Comparison of ENCODE assay signal across 17 cellular contexts in the genomic region with DNA sequence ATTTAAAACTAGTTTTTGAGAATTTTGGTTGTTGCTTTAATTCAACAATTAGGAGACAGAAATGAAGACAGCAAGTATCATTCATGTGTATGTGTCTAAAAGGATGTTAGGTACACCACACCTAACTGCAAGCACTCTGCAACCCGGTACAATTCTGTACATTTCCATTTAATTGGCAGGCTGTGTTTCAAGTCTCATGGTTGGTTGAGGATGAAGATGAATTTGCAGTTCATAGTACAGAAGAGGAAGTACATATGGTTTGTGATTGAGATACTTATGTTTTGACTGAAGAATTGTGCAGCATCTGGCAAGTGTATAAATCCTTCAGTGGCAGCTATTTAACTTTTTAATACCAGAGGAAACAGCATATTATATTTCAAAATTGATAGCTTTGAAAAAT.
DNase-seq lines count a peak whose midpoint lies in the region; ATAC-seq and TF ChIP-seq lines count a peak whose summit lies in the region.
"Had no signal": no experiment of that assay in that cellular context is flagged by ENCODE, and none has a peak within 500 bp of the region (broad histone marks: within the 10 kb centered on the region; RNA-seq: fewer than 3 reads in every experiment).

No MANE protein-coding gene starts in this region.

- DNase-seq in NCI-H526 treated with DMSO at 0.1 percent for 48 hours (lab: John Stamatoyannopoulos, UW): peak; percentile 22
- DNase-seq in activated naive CD8-positive, alpha-beta T cell treated with anti-CD3 and anti-CD28 coated beads for 36 hours: no peak
- no peak for DNase-seq in activated naive CD4-positive, alpha-beta T cell treated with Interleukin-2 at 50 U/mL for 16 hours
- DNase-seq: activated CD4-positive, alpha-beta memory T cell treated with anti-CD3 and anti-CD28 coated beads, Interleukin-2, amount 10 ng/mL, durations not matched to agents 7 days and 5 days; activated T-cell treated with anti-CD3 and anti-CD28 coated beads, Interleukin-2, amount 50 U/mL, for 1 hour; COR-L47; cortex of kidney; naive thymus-derived CD8-positive, alpha-beta T cell; PC-9; retina; T-helper 2 cell had no signal

- ATAC-seq in GM18858 (IDR thresholded peaks at IDR 0.05; ENCODE audit: unreplicated experiment) (peak; percentile 86), HG02610 (IDR thresholded peaks at IDR 0.05; ENCODE audit: unreplicated experiment) (peak; percentile 41), GM21447 (IDR thresholded peaks at IDR 0.05; ENCODE audit: unreplicated experiment) (no peak)
- ATAC-seq: naive thymus-derived CD8-positive, alpha-beta T cell had no signal

- no peaks in the 10 kb centered on the region for H3K9me3 Mint-ChIP-seq in nephron
- H3K9me3 Mint-ChIP-seq in activated naive CD8-positive, alpha-beta T cell treated with anti-CD3 and anti-CD28 coated beads for 36 hours: no peaks in the 10 kb centered on the region

- no peak overlapping the region for H3K4me3 Mint-ChIP-seq in nephron
- no peak overlapping the region for H3K4me3 Mint-ChIP-seq in activated naive CD8-positive, alpha-beta T cell treated with anti-CD3 and anti-CD28 coated beads for 36 hours
- H3K4me3 Mint-ChIP-seq: activated CD4-positive, alpha-beta memory T cell treated with anti-CD3 and anti-CD28 coated beads, Interleukin-2, amount 10 ng/mL, durations not matched to agents 7 days and 5 days; activated naive CD8-positive, alpha-beta T cell; B cell; naive thymus-derived CD8-positive, alpha-beta T cell had no signal

- peak overlapping the region in 2 of 3 experiments; percentile 20 to 48 for H3K27ac Mint-ChIP-seq in nephron
- no peak overlapping the region for H3K27ac Mint-ChIP-seq in activated naive CD8-positive, alpha-beta T cell treated with anti-CD3 and anti-CD28 coated beads for 36 hours
- H3K27ac Mint-ChIP-seq: activated CD4-positive, alpha-beta memory T cell treated with anti-CD3 and anti-CD28 coated beads, Interleukin-2, amount 10 ng/mL, durations not matched to agents 7 days and 5 days; activated naive CD8-positive, alpha-beta T cell; B cell; naive thymus-derived CD8-positive, alpha-beta T cell had no signal

- H3K4me1 Mint-ChIP-seq in nephron: peaks cover 55% of the 10 kb centered on the region
- H3K4me1 Mint-ChIP-seq in activated naive CD8-positive, alpha-beta T cell treated with anti-CD3 and anti-CD28 coated beads for 36 hours: no peaks in the 10 kb centered on the region
- H3K4me1 Mint-ChIP-seq: activated CD4-positive, alpha-beta memory T cell treated with anti-CD3 and anti-CD28 coated beads, Interleukin-2, amount 10 ng/mL, durations not matched to agents 7 days and 5 days had no signal

- no peak for TF ChIP-seq CTCF in nephron (IDR thresholded peaks at IDR 0.05; ENCODE audit: unreplicated experiment in 3 of 3)

- H3K36me3 Mint-ChIP-seq in nephron (ENCODE audit: low read depth): no peaks in the 10 kb centered on the region
- no peaks in the 10 kb centered on the region for H3K36me3 Mint-ChIP-seq in activated naive CD8-positive, alpha-beta T cell treated with anti-CD3 and anti-CD28 coated beads for 36 hours
- H3K36me3 Mint-ChIP-seq: activated naive CD8-positive, alpha-beta T cell; naive thymus-derived CD8-positive, alpha-beta T cell had no signal

- no peaks in the 10 kb centered on the region for H3K27me3 Mint-ChIP-seq in nephron (ENCODE audit: low read depth)
- H3K27me3 Mint-ChIP-seq in activated naive CD8-positive, alpha-beta T cell treated with anti-CD3 and anti-CD28 coated beads for 36 hours: no peaks in the 10 kb centered on the region
- H3K27me3 Mint-ChIP-seq: activated CD4-positive, alpha-beta memory T cell treated with anti-CD3 and anti-CD28 coated beads, Interleukin-2, amount 10 ng/mL, durations not matched to agents 7 days and 5 days; activated naive CD8-positive, alpha-beta T cell; B cell; naive thymus-derived CD8-positive, alpha-beta T cell had no signal
